12 cellular contexts compared by ENCODE assay signal in the genomic region with DNA sequence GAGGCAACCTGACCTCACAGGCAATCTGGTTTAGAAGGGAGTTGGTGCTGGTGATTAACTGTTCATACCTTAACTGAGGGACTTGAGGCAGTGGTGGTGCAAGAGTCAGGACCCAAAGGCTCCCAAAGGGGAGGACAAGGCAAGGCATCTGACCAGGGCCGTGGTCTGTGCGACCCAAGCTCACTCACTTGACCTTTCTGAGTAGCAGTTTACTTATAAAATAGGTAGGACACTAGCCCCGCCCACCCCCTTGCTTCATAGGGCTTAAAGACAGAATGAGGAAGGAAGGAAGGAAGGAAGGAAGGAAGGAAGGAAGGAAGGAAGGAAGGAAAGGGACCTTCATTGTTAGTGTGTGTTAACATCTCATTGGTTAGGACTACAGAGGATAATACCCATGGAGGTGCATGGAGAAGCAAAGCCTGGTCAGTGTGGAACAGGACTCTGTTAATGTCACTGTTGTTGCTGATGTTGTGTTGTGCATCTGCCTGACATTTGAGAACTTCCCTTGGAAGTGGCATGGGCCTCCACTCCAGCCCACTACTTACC. TPM values are rescaled to one million over a fixed set of nuclear protein-coding genes. Genes with fewer than 3 reads are reported as not detected.
A peak's percentile ranks its signal among the peaks of the same experiment; 100 is the strongest.
DNase-seq lines count a peak whose midpoint lies in the region; ATAC-seq and TF ChIP-seq lines count a peak whose summit lies in the region.
"Had no signal": no experiment of that assay in that cellular context is flagged by ENCODE, and none has a peak within 500 bp of the region (broad histone marks: within the 10 kb centered on the region; RNA-seq: fewer than 3 reads in every experiment).

No MANE protein-coding gene starts in this region.

- DNase-seq in RWPE2 (ENCODE audit: low spot score) (peak; percentile 36), islet precursor cell (peak; percentile 43), Karpas-422 (no peak), NCI-H524 (lab: John Stamatoyannopoulos, UW) (no peak)
- DNase-seq in T-helper 2 cell treated with Interferon-gamma antibody and Interleukin-4, amounts not matched to agents 5 μg/mL and 100 μg/mL, for 36 hours (ENCODE audit: low spot score), result no peak
- DNase-seq: DMS53, GF-D8, IMR-90 had no signal

- peaks cover 42 to 49% (median 45%) of the 10 kb centered on the region in 11 experiments for H3K27me3 ChIP-seq in BLaER1 treated with 17β-estradiol and CSF1 and Interleukin-3, amounts not matched to agents 10 nM and 100 nM
- H3K27me3 ChIP-seq in RWPE2 (ENCODE audit: insufficient read depth, poor library complexity, severe bottlenecking) (peaks cover 43% of the 10 kb centered on the region), Karpas-422 (ENCODE audit: low read length) (no peaks in the 10 kb centered on the region)

- H3K27me3 Mint-ChIP-seq in T-helper 2 cell treated with Interferon-gamma antibody and Interleukin-4, amounts not matched to agents 5 μg/mL and 100 μg/mL, for 36 hours (ENCODE audit: low read depth), result peaks cover 41% of the 10 kb centered on the region

- H3K4me3 Mint-ChIP-seq in T-helper 2 cell treated with Interferon-gamma antibody and Interleukin-4, amounts not matched to agents 5 μg/mL and 100 μg/mL, for 36 hours, result no peak overlapping the region
- H3K4me3 Mint-ChIP-seq: CD4-positive, CD25-positive, alpha-beta regulatory T cell had no signal

- H3K4me3 ChIP-seq in BLaER1 treated with 17β-estradiol and CSF1 and Interleukin-3, amounts not matched to agents 10 nM and 100 nM, result no peak overlapping the region
- no peak overlapping the region for H3K4me3 ChIP-seq in RWPE2 (ENCODE audit: severe bottlenecking)
- H3K4me3 ChIP-seq in Karpas-422 (ENCODE audit: low read length), result no peak overlapping the region
- H3K4me3 ChIP-seq: A549 had no signal

- H3K27ac ChIP-seq in BLaER1 treated with 17β-estradiol and CSF1 and Interleukin-3, amounts not matched to agents 10 nM and 100 nM, result no peak overlapping the region
- H3K27ac ChIP-seq in RWPE2 (ENCODE audit: poor library complexity, severe bottlenecking) (no peak overlapping the region), Karpas-422 (ENCODE audit: low read length) (no peak overlapping the region)
- H3K27ac ChIP-seq: A549 had no signal

- peaks cover 0 to 36% (median 28%) of the 10 kb centered on the region in 11 experiments; a peak in 16 of 22 replicates for H4K20me1 ChIP-seq in BLaER1 treated with 17β-estradiol and CSF1 and Interleukin-3, amounts not matched to agents 10 nM and 100 nM
- H4K20me1 ChIP-seq in Karpas-422 (ENCODE audit: insufficient read depth, low read depth, low read length), result 0 out of 2 replicates have a peak, but pooled peaks cover 4% of the 10 kb centered on the region

- H3K36me3 ChIP-seq in BLaER1 treated with 17β-estradiol and CSF1 and Interleukin-3, amounts not matched to agents 10 nM and 100 nM, result no peaks in the 10 kb centered on the region
- no peaks in the 10 kb centered on the region for H3K36me3 ChIP-seq in RWPE2 (ENCODE audit: low read depth)
- H3K36me3 ChIP-seq in Karpas-422 (ENCODE audit: insufficient read depth, low read length), result no peaks in the 10 kb centered on the region

- H3K9me3 ChIP-seq in BLaER1 treated with 17β-estradiol and CSF1 and Interleukin-3, amounts not matched to agents 10 nM and 100 nM (replicated peaks in 1 of 11), result no peaks in the 10 kb centered on the region
- H3K9me3 ChIP-seq in RWPE2 (ENCODE audit: severe bottlenecking) (no peaks in the 10 kb centered on the region), Karpas-422 (ENCODE audit: low read length) (no peaks in the 10 kb centered on the region)
- H3K9me3 ChIP-seq: A549 had no signal

- no peaks in the 10 kb centered on the region for H3K79me2 ChIP-seq in Karpas-422 (ENCODE audit: low read length)

- peaks cover 2% of the 10 kb centered on the region for H3K36me3 Mint-ChIP-seq in T-helper 2 cell treated with Interferon-gamma antibody and Interleukin-4, amounts not matched to agents 5 μg/mL and 100 μg/mL, for 36 hours (ENCODE audit: low read depth)

- no peak for TF ChIP-seq CTCF in RWPE2 (IDR thresholded peaks at IDR 0.05; ENCODE audit: poor library complexity, severe bottlenecking)

- no peak overlapping the region for H3K27ac Mint-ChIP-seq in T-helper 2 cell treated with Interferon-gamma antibody and Interleukin-4, amounts not matched to agents 5 μg/mL and 100 μg/mL, for 36 hours
- H3K27ac Mint-ChIP-seq: CD4-positive, CD25-positive, alpha-beta regulatory T cell had no signal

- H3K9me3 Mint-ChIP-seq in T-helper 2 cell treated with Interferon-gamma antibody and Interleukin-4, amounts not matched to agents 5 μg/mL and 100 μg/mL, for 36 hours, result no peaks in the 10 kb centered on the region
- H3K9me3 Mint-ChIP-seq: CD4-positive, CD25-positive, alpha-beta regulatory T cell had no signal

- ATAC-seq in RWPE2 (ENCODE audit: low read depth), result no peak
- ATAC-seq: A549, HCT116 had no signal

- H3K9me2 ChIP-seq in Karpas-422 (replicated peaks; ENCODE audit: insufficient read depth, low read length), result no peaks in the 10 kb centered on the region

- H2AFZ ChIP-seq in Karpas-422 (ENCODE audit: low read length), result no peak overlapping the region

- H3K4me1 Mint-ChIP-seq in T-helper 2 cell treated with Interferon-gamma antibody and Interleukin-4, amounts not matched to agents 5 μg/mL and 100 μg/mL, for 36 hours (ENCODE audit: low read depth), result peaks cover 18% of the 10 kb centered on the region

- H3K4me2 ChIP-seq in BLaER1 treated with 17β-estradiol and CSF1 and Interleukin-3, amounts not matched to agents 10 nM and 100 nM, result peak overlapping the region in 10 of 11 experiments; percentile 3 to 81 (median 66); a peak in 20 of 22 replicates
- no peak overlapping the region for H3K4me2 ChIP-seq in Karpas-422 (ENCODE audit: low read depth, low read length, poor library complexity, severe bottlenecking)
- H3K4me2 ChIP-seq: A549 had no signal

- H3K4me1 ChIP-seq in BLaER1 treated with 17β-estradiol and CSF1 and Interleukin-3, amounts not matched to agents 10 nM and 100 nM, result peaks cover 9 to 47% (median 40%) of the 10 kb centered on the region in 10 experiments; a peak in 18 of 20 replicates
- H3K4me1 ChIP-seq in RWPE2 (ENCODE audit: insufficient read depth, poor library complexity, severe bottlenecking), result no peaks in the 10 kb centered on the region
- peaks cover 5% of the 10 kb centered on the region; the same call in 1 of the 2 replicates for H3K4me1 ChIP-seq in Karpas-422 (ENCODE audit: low read length)

- no peak overlapping the region for H3K9ac ChIP-seq in BLaER1 treated with 17β-estradiol and CSF1 and Interleukin-3, amounts not matched to agents 10 nM and 100 nM
- no peak overlapping the region for H3K9ac ChIP-seq in Karpas-422 (ENCODE audit: low read length)

RNA-seq across cellular contexts. Expression of a gene that starts 4.7 kb away (rescaled TPM):
- not detected in 2 replicates for total RNA-seq in Karpas-422 (2014; rRNA removed; shearing (Covaris generic); ENCODE audit: low replicate concordance)
- total RNA-seq: IMR-90 had no signal

Comparison
In these comparisons a context has a peak if more than half of its experiments do, and no peak if none do; other contexts are left out.
1. DNase-seq: peak in RWPE2 (single experiment) and islet precursor cell (single experiment); none in Karpas-422 (single experiment), T-helper 2 cell treated with Interferon-gamma antibody and Interleukin-4, amounts not matched to agents 5 μg/mL and 100 μg/mL, for 36 hours (single experiment) and NCI-H524 (0 of 2).